9 cellular contexts compared by ENCODE assay signal in the genomic region with DNA sequence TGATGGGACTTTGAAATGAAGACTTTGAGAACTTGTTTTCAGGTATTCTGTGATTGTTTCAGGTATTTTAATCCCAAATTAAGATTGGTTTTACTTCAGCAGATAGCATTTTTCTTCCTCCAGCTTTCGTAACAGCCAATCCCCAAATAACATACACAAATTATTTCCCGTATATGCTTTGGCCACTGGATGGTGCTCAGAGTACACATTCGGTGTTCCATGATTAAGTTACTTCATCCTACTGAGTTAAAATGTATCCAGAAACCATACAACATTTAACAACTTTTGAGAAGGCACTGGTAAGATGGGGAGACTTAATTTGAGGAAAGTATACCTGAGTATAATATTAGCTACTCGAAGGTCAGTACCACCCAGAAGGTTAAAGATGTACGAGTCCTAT.
DNase-seq lines count a peak whose midpoint lies in the region; ATAC-seq and TF ChIP-seq lines count a peak whose summit lies in the region.
"Had no signal": no experiment of that assay in that cellular context is flagged by ENCODE, and none has a peak within 500 bp of the region (broad histone marks: within the 10 kb centered on the region; RNA-seq: fewer than 3 reads in every experiment).

No MANE protein-coding gene starts in this region.

- TF ChIP-seq CTCF in endodermal cell (conservative IDR thresholded peaks at IDR 0.05) (peak; percentile 75), osteocyte (IDR thresholded peaks at IDR 0.05) (peak; percentile 59)

- no peak for ATAC-seq in activated naive CD8-positive, alpha-beta T cell treated with anti-CD3 and anti-CD28 coated beads, Interleukin-2, amount 50 U/mL, for 24 hours
- ATAC-seq in GM19035 (IDR thresholded peaks at IDR 0.05; ENCODE audit: unreplicated experiment) (no peak), HG02852 (IDR thresholded peaks at IDR 0.05; ENCODE audit: unreplicated experiment) (no peak)

- no peaks in the 10 kb centered on the region for H3K4me1 ChIP-seq in endodermal cell (ENCODE audit: control insufficient read depth, insufficient read depth, low read length)

- no peak overlapping the region for H3K9ac ChIP-seq in endodermal cell (ENCODE audit: extremely low read depth, low read length, poor library complexity, severe bottlenecking)

- no peaks in the 10 kb centered on the region for H3K27me3 ChIP-seq in endodermal cell (ENCODE audit: control insufficient read depth, insufficient read depth, low read length, poor library complexity, severe bottlenecking)

- no peak overlapping the region for H3K27ac Mint-ChIP-seq in endodermal cell
- H3K27ac Mint-ChIP-seq in osteocyte (ENCODE audit: unreplicated experiment) = no peak overlapping the region
- no peak overlapping the region for H3K27ac Mint-ChIP-seq in activated naive CD8-positive, alpha-beta T cell treated with anti-CD3 and anti-CD28 coated beads, Interleukin-2, amount 50 U/mL, for 24 hours

- DNase-seq in GM04504 (ENCODE audit: low read depth) (peak; percentile 3), NCI-H510A treated with DMSO at 0.1 percent for 48 hours (lab: John Stamatoyannopoulos, UW) (peak; percentile 3), endodermal cell (peak; percentile 67), osteocyte (ENCODE audit: extremely low spot score, unreplicated experiment) (no peak), HK-2 (ENCODE audit: unreplicated experiment) (no peak)
- no peak for DNase-seq in activated naive CD8-positive, alpha-beta T cell treated with anti-CD3 and anti-CD28 coated beads, Interleukin-2, amount 50 U/mL, for 24 hours
- DNase-seq: activated effector memory CD4-positive, alpha-beta T cell treated with Interleukin-2 at 50 U/mL for 16 hours had no signal

- no peak overlapping the region for H3K27ac ChIP-seq in endodermal cell (ENCODE audit: low read depth, low read length)

- WGBS in endodermal cell (ENCODE audit: insufficient coverage in 1 of 2, insufficient read length in 1 of 2), 2 experiments = 70% methylated on average over 3 of the region's 5 CpGs; no CpG with 5 or more reads in 1 of the 2 experiments

- no peaks in the 10 kb centered on the region for H3K9me3 ChIP-seq in endodermal cell (ENCODE audit: control insufficient read depth, low read length)

- H3K9me3 Mint-ChIP-seq in endodermal cell (no peaks in the 10 kb centered on the region), osteocyte (ENCODE audit: unreplicated experiment) (no peaks in the 10 kb centered on the region)
- no peaks in the 10 kb centered on the region for H3K9me3 Mint-ChIP-seq in activated naive CD8-positive, alpha-beta T cell treated with anti-CD3 and anti-CD28 coated beads, Interleukin-2, amount 50 U/mL, for 24 hours

- no peaks in the 10 kb centered on the region for H3K36me3 ChIP-seq in endodermal cell (ENCODE audit: control insufficient read depth, insufficient read depth, low read length)

- H3K4me3 ChIP-seq in endodermal cell (ENCODE audit: low read length) = no peak overlapping the region

- H3K36me3 Mint-ChIP-seq in endodermal cell (ENCODE audit: low read depth) (no peaks in the 10 kb centered on the region), osteocyte (ENCODE audit: unreplicated experiment) (no peaks in the 10 kb centered on the region)
- H3K36me3 Mint-ChIP-seq in activated naive CD8-positive, alpha-beta T cell treated with anti-CD3 and anti-CD28 coated beads, Interleukin-2, amount 50 U/mL, for 24 hours (ENCODE audit: low read depth) = no peaks in the 10 kb centered on the region

- H3K4me3 Mint-ChIP-seq in endodermal cell = no peak overlapping the region
- H3K4me3 Mint-ChIP-seq in osteocyte (ENCODE audit: unreplicated experiment) = no peak overlapping the region
- no peak overlapping the region for H3K4me3 Mint-ChIP-seq in activated naive CD8-positive, alpha-beta T cell treated with anti-CD3 and anti-CD28 coated beads, Interleukin-2, amount 50 U/mL, for 24 hours

- H3K4me1 Mint-ChIP-seq in endodermal cell (no peaks in the 10 kb centered on the region), osteocyte (ENCODE audit: unreplicated experiment) (no peaks in the 10 kb centered on the region)
- no peaks in the 10 kb centered on the region for H3K4me1 Mint-ChIP-seq in activated naive CD8-positive, alpha-beta T cell treated with anti-CD3 and anti-CD28 coated beads, Interleukin-2, amount 50 U/mL, for 24 hours

- H3K27me3 Mint-ChIP-seq in endodermal cell (ENCODE audit: insufficient read depth) (peaks cover 2% of the 10 kb centered on the region), osteocyte (ENCODE audit: unreplicated experiment) (no peaks in the 10 kb centered on the region)
- no peaks in the 10 kb centered on the region for H3K27me3 Mint-ChIP-seq in activated naive CD8-positive, alpha-beta T cell treated with anti-CD3 and anti-CD28 coated beads, Interleukin-2, amount 50 U/mL, for 24 hours

Comparison
In these comparisons a context has a peak if more than half of its experiments do, and no peak if none do; other contexts are left out.
1. DNase-seq: peak in GM04504 (single experiment), NCI-H510A treated with DMSO at 0.1 percent for 48 hours (single experiment) and endodermal cell (single experiment); none in osteocyte (single experiment), activated naive CD8-positive, alpha-beta T cell treated with anti-CD3 and anti-CD28 coated beads, Interleukin-2, amount 50 U/mL, for 24 hours (single experiment) and HK-2 (single experiment).